In genomic region chr11:47938791-47939560, GRCh38 we compare ENCODE assay signal across 20 cellular contexts. TPM values are rescaled to one million over a fixed set of nuclear protein-coding genes. Genes with fewer than 3 reads are reported as not detected.
A peak's percentile ranks its signal among the peaks of the same experiment; 100 is the strongest.
DNase-seq lines count a peak whose midpoint lies in the region; ATAC-seq and TF ChIP-seq lines count a peak whose summit lies in the region.
"Had no signal": no experiment of that assay in that cellular context is flagged by ENCODE, and none has a peak within 500 bp of the region (broad histone marks: within the 10 kb centered on the region; RNA-seq: fewer than 3 reads in every experiment).

No MANE protein-coding gene starts in this region.

- H3K4me1 Mint-ChIP-seq in Caco-2 (ENCODE audit: low read depth, unreplicated experiment) (no peaks in the 10 kb centered on the region), activated B cell treated with CpG ODN at 0.5 μM for 24 hours (peaks cover 32% of the 10 kb centered on the region), nephron progenitor cell (peaks cover 22% of the 10 kb centered on the region)

- H3K9me3 Mint-ChIP-seq in Caco-2 (ENCODE audit: unreplicated experiment): no peaks in the 10 kb centered on the region
- H3K9me3 Mint-ChIP-seq in activated B cell treated with CpG ODN at 0.5 μM for 24 hours: no peaks in the 10 kb centered on the region
- no peaks in the 10 kb centered on the region for H3K9me3 Mint-ChIP-seq in nephron progenitor cell
- H3K9me3 Mint-ChIP-seq: activated T-cell treated with anti-CD3 and anti-CD28 coated beads, Interleukin-2, amount 50 U/mL, for 4 hours; CD4-positive, alpha-beta T cell; neural progenitor cell; type B pancreatic cell; WTC11 had no signal

- ATAC-seq in activated B cell treated with CpG ODN at 0.5 μM for 24 hours (ENCODE audit: low read depth): no peak
- no peak for ATAC-seq in GM19452 (IDR thresholded peaks at IDR 0.05; ENCODE audit: unreplicated experiment)
- ATAC-seq: activated T-cell treated with anti-CD3 and anti-CD28 coated beads, Interleukin-2, amount 50 U/mL, for 4 hours; psoas muscle; WTC11 had no signal

- no TSS peak for BruUV-seq in Caco-2 (replicated peaks; lab: Mats Ljungman, UMichigan)

- no peak overlapping the region for H3K4me3 Mint-ChIP-seq in Caco-2 (ENCODE audit: unreplicated experiment)
- H3K4me3 Mint-ChIP-seq in activated B cell treated with CpG ODN at 0.5 μM for 24 hours: no peak overlapping the region
- no peak overlapping the region for H3K4me3 Mint-ChIP-seq in nephron progenitor cell
- H3K4me3 Mint-ChIP-seq: activated T-cell treated with anti-CD3 and anti-CD28 coated beads, Interleukin-2, amount 50 U/mL, for 4 hours; CD4-positive, alpha-beta T cell; neural progenitor cell; type B pancreatic cell; WTC11 had no signal

- H3K27ac ChIP-seq in HEK293 (ENCODE audit: extremely low read depth, low read depth, low read length): no peak overlapping the region
- H3K27ac ChIP-seq: neural progenitor cell, psoas muscle had no signal

- no peaks in the 10 kb centered on the region for H3K36me3 Mint-ChIP-seq in Caco-2 (ENCODE audit: insufficient read depth, unreplicated experiment)
- no peaks in the 10 kb centered on the region for H3K36me3 Mint-ChIP-seq in activated B cell treated with CpG ODN at 0.5 μM for 24 hours (ENCODE audit: low read depth)
- H3K36me3 Mint-ChIP-seq in nephron progenitor cell (ENCODE audit: low read depth): no peaks in the 10 kb centered on the region
- H3K36me3 Mint-ChIP-seq: neural progenitor cell, type B pancreatic cell, WTC11 had no signal

- no peak for TF ChIP-seq CTCF in Caco-2 (IDR thresholded peaks at IDR 0.05; ENCODE audit: insufficient read depth in 1 of 2, low read depth in 1 of 2, low read length in 1 of 2, severe bottlenecking in 1 of 2, unreplicated experiment in 1 of 2)
- TF ChIP-seq CTCF in HEK293 (tag by site-specific recombination; IDR thresholded peaks at IDR 0.05): no peak
- no peak for TF ChIP-seq CTCF in activated B cell treated with CpG ODN at 0.5 μM for 24 hours (IDR thresholded peaks at IDR 0.05)
- TF ChIP-seq CTCF in nephron progenitor cell (IDR thresholded peaks at IDR 0.05): no peak

- POLR2A ChIA-PET in Caco-2 (lab: Charles Lee): no interaction called here
- POLR2A ChIA-PET in HEK293 (lab: Yijun Ruan, JAX): interaction anchor here (0.7 kb wide), 1 partner anchor 102 kb away, joined by 3 read pairs; no protein-coding TSS in a partner anchor
- POLR2A ChIA-PET in activated B cell treated with CpG ODN at 0.5 μM for 24 hours (lab: Charles Lee): no interaction called here

- CTCF ChIA-PET in Caco-2 (lab: Charles Lee): no interaction called here
- CTCF ChIA-PET in HEK293 (lab: Yijun Ruan, JAX): interaction anchor here (0.8 to 1.5 kb wide), 6 partner anchors 14 to 173 kb away, joined by 3 to 8 read pairs (median 4); no protein-coding TSS in a partner anchor
- CTCF ChIA-PET in activated B cell treated with CpG ODN at 0.5 μM for 24 hours (lab: Charles Lee): interaction anchor here (1.1 to 7.9 kb wide), 2 partner anchors 169 to 170 kb away, joined by 5 to 159 read pairs; no protein-coding TSS in a partner anchor

- DNase-seq in Caco-2: no peak
- DNase-seq in activated B cell treated with CpG ODN at 0.5 μM for 24 hours: no peak
- DNase-seq in nephron progenitor cell: no peak
- DNase-seq in anterior cingulate cortex (lab: John Stamatoyannopoulos, UW): no peak
- no peak for DNase-seq in NCI-H510A (lab: John Stamatoyannopoulos, UW)
- DNase-seq in cardiac septum (ENCODE audit: low spot score): no peak
- DNase-seq: activated naive CD4-positive, alpha-beta T cell treated with anti-CD3 and anti-CD28 coated beads, Interleukin-2, amount 50 U/mL, for 16 hours; activated T-cell treated with anti-CD3 and anti-CD28 coated beads, Interleukin-2, amount 50 U/mL, for 4 hours; CD4-positive, alpha-beta T cell; DMS153; GOT3; NCI-H187; psoas muscle; RPMI8226 had no signal

- no peaks in the 10 kb centered on the region for H3K9me3 ChIP-seq in Caco-2
- no peaks in the 10 kb centered on the region for H3K9me3 ChIP-seq in HEK293 (ENCODE audit: control insufficient read depth, insufficient read depth, low read depth, low read length)
- H3K9me3 ChIP-seq: psoas muscle had no signal

- no peaks in the 10 kb centered on the region for H3K27me3 ChIP-seq in Caco-2 (replicated peaks; ENCODE audit: control insufficient read depth, insufficient read depth, low read length)
- H3K27me3 ChIP-seq: neural progenitor cell had no signal

- no peaks in the 10 kb centered on the region for H3K27me3 Mint-ChIP-seq in Caco-2 (ENCODE audit: insufficient read depth, unreplicated experiment)
- no peaks in the 10 kb centered on the region for H3K27me3 Mint-ChIP-seq in activated B cell treated with CpG ODN at 0.5 μM for 24 hours
- peaks cover 7% of the 10 kb centered on the region for H3K27me3 Mint-ChIP-seq in nephron progenitor cell (ENCODE audit: low read depth, poor library complexity)
- H3K27me3 Mint-ChIP-seq: CD4-positive, alpha-beta T cell; type B pancreatic cell had no signal

- peak overlapping the region; percentile 20 for H3K27ac Mint-ChIP-seq in Caco-2 (ENCODE audit: unreplicated experiment)
- H3K27ac Mint-ChIP-seq in activated B cell treated with CpG ODN at 0.5 μM for 24 hours: peak overlapping the region; percentile 46
- H3K27ac Mint-ChIP-seq in nephron progenitor cell: peak overlapping the region; percentile 33
- H3K27ac Mint-ChIP-seq: CD4-positive, alpha-beta T cell; type B pancreatic cell; WTC11 had no signal

- no peaks in the 10 kb centered on the region; the same call in 1 of the 2 replicates for H3K4me1 ChIP-seq in Caco-2
- no peaks in the 10 kb centered on the region for H3K4me1 ChIP-seq in HEK293 (ENCODE audit: control insufficient read depth, insufficient read depth, low read length)
- H3K4me1 ChIP-seq: psoas muscle had no signal

- H3K36me3 ChIP-seq in Caco-2 (ENCODE audit: control insufficient read depth, insufficient read depth, low read length): no peaks in the 10 kb centered on the region
- H3K36me3 ChIP-seq in HEK293 (ENCODE audit: control insufficient read depth in 2 of 2, insufficient read depth in 1 of 2, low read length in 2 of 2): no peaks in the 10 kb centered on the region
- H3K36me3 ChIP-seq: neural progenitor cell had no signal

- intact Hi-C loops in Caco-2 (cut with micrococcal nuclease; ENCODE audit: unreplicated experiment): no loop called here
- intact Hi-C loops in activated B cell treated with CpG ODN at 0.5 μM for 24 hours (cut with micrococcal nuclease): loop anchor here (10.0 kb wide), 1 partner anchor 366 kb away; the partner anchor contains the start of gene OR4S1
- intact Hi-C loops in cardiac septum (cut with DNase I): no loop called here

- H3K4me3 ChIP-seq in Caco-2 (ENCODE audit: low read depth, low read length) (no peak overlapping the region), HEK293 (ENCODE audit: low read depth, low read length) (no peak overlapping the region)
- H3K4me3 ChIP-seq: lung, neural progenitor cell, psoas muscle had no signal

TF ChIP-seq in HEK293, 187 proteins besides CTCF, POLR2A, EP300 and RAD21:
- TF ChIP-seq ZBTB20 (tag by site-specific recombination; IDR thresholded peaks at IDR 0.05) (no peak), ZNF214 (tag by site-specific recombination; IDR thresholded peaks at IDR 0.05; ENCODE audit: borderline replicate concordance) (no peak), ZFHX2 (tag by site-specific recombination; conservative IDR thresholded peaks at IDR 0.05) (0 out of 2 replicates have a peak, but pooled peaks have one; percentile 8), ZNF362 (tag by site-specific recombination; IDR thresholded peaks at IDR 0.05) (0 out of 2 replicates have a peak, but pooled peaks have one; percentile 12)

RNA-seq across cellular contexts. Expression of gene PTPRJ, which starts 41.4 kb away (rescaled TPM):
- 9.7 and 11.0 TPM in 2 replicates for total RNA-seq in Caco-2 (2022)
- total RNA-seq in activated B cell treated with CpG ODN at 0.5 μM for 24 hours: 18.8 and 19.2 TPM in 2 replicates
- total RNA-seq in cardiac septum: 11.0 TPM
